Comparison of ENCODE assay signal across 11 cellular contexts in the genomic region with DNA sequence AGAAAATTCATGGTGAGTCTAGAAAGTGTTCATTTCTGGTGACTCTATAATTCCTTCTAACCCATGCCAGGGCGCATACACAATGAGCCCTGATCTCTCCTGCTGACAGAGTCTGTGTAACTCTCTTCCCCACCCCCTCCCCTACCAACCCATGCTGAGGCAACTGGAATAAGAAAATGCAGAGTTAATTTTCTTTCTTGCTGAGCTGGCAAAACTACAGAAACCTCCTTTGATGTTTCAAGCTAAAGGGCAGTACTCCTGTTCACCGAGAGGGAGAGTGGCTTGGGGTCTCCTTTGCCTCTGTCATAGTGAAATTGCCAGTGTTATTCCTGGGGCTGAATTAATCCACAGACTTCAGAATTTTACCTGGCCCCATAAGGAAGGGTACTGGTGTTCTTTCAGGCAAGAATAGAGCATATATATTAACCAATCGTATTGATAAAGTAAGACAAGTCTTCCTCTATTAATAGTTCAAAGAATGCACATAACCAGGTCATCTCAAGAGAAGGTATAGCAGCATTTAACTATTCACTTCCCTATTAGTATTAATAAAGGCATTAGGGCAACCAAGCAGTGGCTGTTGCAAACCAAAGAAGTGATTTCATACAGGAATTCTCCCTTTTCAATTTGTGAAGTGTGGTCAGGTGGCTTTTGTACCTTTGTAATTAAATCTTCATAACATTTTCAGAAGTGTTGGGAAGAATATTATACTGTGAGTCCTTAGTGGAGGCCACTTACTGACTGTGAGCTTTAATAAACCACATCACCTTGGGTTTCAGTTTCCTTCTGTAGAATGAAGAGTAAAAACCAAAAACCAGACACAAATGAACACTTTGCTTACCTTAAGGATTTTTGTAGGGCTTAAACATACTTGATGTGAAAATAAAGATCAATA. TPM values are rescaled to one million over a fixed set of nuclear protein-coding genes. Genes with fewer than 3 reads are reported as not detected.
DNase-seq lines count a peak whose midpoint lies in the region; ATAC-seq and TF ChIP-seq lines count a peak whose summit lies in the region.
"Had no signal": no experiment of that assay in that cellular context is flagged by ENCODE, and none has a peak within 500 bp of the region (broad histone marks: within the 10 kb centered on the region; RNA-seq: fewer than 3 reads in every experiment).

No MANE protein-coding gene starts in this region.

- H3K4me3 ChIP-seq in neural progenitor cell, result peak overlapping the region; percentile 1
- no peak overlapping the region for H3K4me3 ChIP-seq in smooth muscle cell
- no peak overlapping the region for H3K4me3 ChIP-seq in heart left ventricle
- H3K4me3 ChIP-seq: esophagus muscularis mucosa, lung, skin epidermis had no signal

- TF ChIP-seq POLR2A in heart left ventricle (IDR thresholded peaks at IDR 0.05), result no peak

- peak overlapping the region; percentile 11 for H3K27ac Mint-ChIP-seq in neural progenitor cell
- no peak overlapping the region for H3K27ac Mint-ChIP-seq in activated CD8-positive, alpha-beta memory T cell treated with anti-CD3 and anti-CD28 coated beads, Interleukin-2, amount 10 ng/mL, durations not matched to agents 7 days and 5 days

- H3K27me3 ChIP-seq in neural progenitor cell, result peaks cover 20% of the 10 kb centered on the region
- H3K27me3 ChIP-seq in smooth muscle cell (ENCODE audit: low read depth), result peaks cover 24% of the 10 kb centered on the region
- H3K27me3 ChIP-seq in heart left ventricle, result peaks cover 0 to 25% (median 9%) of the 10 kb centered on the region in 9 donors

- H4K20me1 ChIP-seq in neural progenitor cell (ENCODE audit: low read depth) (no peaks in the 10 kb centered on the region), smooth muscle cell (ENCODE audit: low read depth) (no peaks in the 10 kb centered on the region)

- H3F3A ChIP-seq in neural progenitor cell (ENCODE audit: low read depth) (peaks cover 20% of the 10 kb centered on the region), smooth muscle cell (ENCODE audit: low read depth) (no peaks in the 10 kb centered on the region)

- H3K4me1 Mint-ChIP-seq in neural progenitor cell, result peaks cover 23% of the 10 kb centered on the region
- peaks cover 10% of the 10 kb centered on the region for H3K4me1 Mint-ChIP-seq in activated CD8-positive, alpha-beta memory T cell treated with anti-CD3 and anti-CD28 coated beads, Interleukin-2, amount 10 ng/mL, durations not matched to agents 7 days and 5 days

- ATAC-seq in GM19025 (IDR thresholded peaks at IDR 0.05; ENCODE audit: low read depth, unreplicated experiment), result peak; percentile 80
- peak; percentile 84 for ATAC-seq in HG02571 (IDR thresholded peaks at IDR 0.05; ENCODE audit: unreplicated experiment)
- ATAC-seq in HG03457 (IDR thresholded peaks at IDR 0.05; ENCODE audit: unreplicated experiment), result peak; percentile 72
- ATAC-seq in activated CD8-positive, alpha-beta memory T cell treated with anti-CD3 and anti-CD28 coated beads, Interleukin-2, amount 10 ng/mL, durations not matched to agents 7 days and 5 days, result no peak
- no peak for ATAC-seq in heart left ventricle

- no peak overlapping the region for H3K27ac ChIP-seq in neural progenitor cell
- H3K27ac ChIP-seq in smooth muscle cell (ENCODE audit: low read depth), result no peak overlapping the region
- no peak overlapping the region for H3K27ac ChIP-seq in heart left ventricle
- H3K27ac ChIP-seq: esophagus muscularis mucosa, skin epidermis had no signal

- TF ChIP-seq CTCF in neural progenitor cell (IDR thresholded peaks at IDR 0.05) (no peak), smooth muscle cell (IDR thresholded peaks at IDR 0.05; ENCODE audit: borderline replicate concordance, insufficient read depth, poor library complexity, severe bottlenecking) (no peak), heart left ventricle (IDR thresholded peaks at IDR 0.05) (no peak)

- no peak overlapping the region for H2AFZ ChIP-seq in neural progenitor cell (replicated peaks)
- H2AFZ ChIP-seq in smooth muscle cell (ENCODE audit: low read depth), result no peak overlapping the region

- DNase-seq in neural progenitor cell (ENCODE audit: low spot score), result peak; percentile 53
- no peak for DNase-seq in activated CD8-positive, alpha-beta memory T cell treated with anti-CD3 and anti-CD28 coated beads, Interleukin-2, amount 10 ng/mL, durations not matched to agents 7 days and 5 days
- DNase-seq in smooth muscle cell (lab: John Stamatoyannopoulos, UW; ENCODE audit: unreplicated experiment), result no peak
- DNase-seq in heart left ventricle, result no peak
- no peak for DNase-seq in NCI-H2171 (lab: John Stamatoyannopoulos, UW)

- H3K79me2 ChIP-seq in neural progenitor cell (ENCODE audit: low read depth) (no peaks in the 10 kb centered on the region), smooth muscle cell (ENCODE audit: low read depth) (no peaks in the 10 kb centered on the region)

- peaks cover 2% of the 10 kb centered on the region for H3K27me3 Mint-ChIP-seq in neural progenitor cell (ENCODE audit: insufficient read depth, low read depth)
- peaks cover 46% of the 10 kb centered on the region for H3K27me3 Mint-ChIP-seq in activated CD8-positive, alpha-beta memory T cell treated with anti-CD3 and anti-CD28 coated beads, Interleukin-2, amount 10 ng/mL, durations not matched to agents 7 days and 5 days

- H3K9ac ChIP-seq in neural progenitor cell (no peak overlapping the region), smooth muscle cell (ENCODE audit: low read depth) (no peak overlapping the region)

- H3K36me3 ChIP-seq in neural progenitor cell, result no peaks in the 10 kb centered on the region
- no peaks in the 10 kb centered on the region for H3K36me3 ChIP-seq in smooth muscle cell (ENCODE audit: low read depth)
- no peaks in the 10 kb centered on the region for H3K36me3 ChIP-seq in heart left ventricle
- H3K36me3 ChIP-seq: esophagus muscularis mucosa had no signal

- peaks cover 56% of the 10 kb centered on the region for H3K4me1 ChIP-seq in neural progenitor cell
- H3K4me1 ChIP-seq in smooth muscle cell (ENCODE audit: low read depth), result peaks cover 13% of the 10 kb centered on the region
- H3K4me1 ChIP-seq in heart left ventricle, result peaks cover 0 to 11% (median 8%) of the 10 kb centered on the region in 12 donors

- intact Hi-C loops in heart left ventricle (cut with DNase I), result no loop called here

- H3K36me3 Mint-ChIP-seq in neural progenitor cell, result peaks cover 6% of the 10 kb centered on the region
- no peaks in the 10 kb centered on the region for H3K36me3 Mint-ChIP-seq in activated CD8-positive, alpha-beta memory T cell treated with anti-CD3 and anti-CD28 coated beads, Interleukin-2, amount 10 ng/mL, durations not matched to agents 7 days and 5 days

- WGBS in smooth muscle cell (ENCODE audit: low lambda C conversion rate), result 38% methylated on average over 3 of the region's 3 CpGs
- 62 to 68% (median 62%) methylated on average over 3 of the region's 3 CpGs for WGBS in heart left ventricle, 4 donors

- no peaks in the 10 kb centered on the region for H3K9me3 ChIP-seq in neural progenitor cell (ENCODE audit: low read depth)
- no peaks in the 10 kb centered on the region for H3K9me3 ChIP-seq in smooth muscle cell (replicated peaks; ENCODE audit: low read depth)
- H3K9me3 ChIP-seq in heart left ventricle, result no peaks in the 10 kb centered on the region
- H3K9me3 ChIP-seq: esophagus muscularis mucosa had no signal

- no peaks in the 10 kb centered on the region for H3K9me3 Mint-ChIP-seq in neural progenitor cell
- H3K9me3 Mint-ChIP-seq in activated CD8-positive, alpha-beta memory T cell treated with anti-CD3 and anti-CD28 coated beads, Interleukin-2, amount 10 ng/mL, durations not matched to agents 7 days and 5 days (ENCODE audit: low read depth), result no peaks in the 10 kb centered on the region

- CTCF ChIA-PET in activated CD8-positive, alpha-beta memory T cell treated with anti-CD3 and anti-CD28 coated beads, Interleukin-2, amount 10 ng/mL, durations not matched to agents 7 days and 5 days (lab: Charles Lee), result interaction anchor here (1.2 kb wide), 1 partner anchor 22 kb away, joined by 4 read pairs; no protein-coding TSS in a partner anchor

- peak overlapping the region; percentile 51 for H3K4me2 ChIP-seq in neural progenitor cell
- H3K4me2 ChIP-seq in smooth muscle cell, result no peak overlapping the region

- peak overlapping the region; percentile 64 for H3K4me3 Mint-ChIP-seq in neural progenitor cell
- H3K4me3 Mint-ChIP-seq in activated CD8-positive, alpha-beta memory T cell treated with anti-CD3 and anti-CD28 coated beads, Interleukin-2, amount 10 ng/mL, durations not matched to agents 7 days and 5 days, result no peak overlapping the region

RNA-seq across cellular contexts. Expression of gene GAP43, which starts 4.1 kb away (rescaled TPM):
- total RNA-seq in neural progenitor cell (ENCODE audit: low replicate concordance), result 5.0 and 8.5 TPM in 2 replicates
- total RNA-seq in activated CD8-positive, alpha-beta memory T cell treated with anti-CD3 and anti-CD28 coated beads, Interleukin-2, amount 10 ng/mL, durations not matched to agents 7 days and 5 days, result not detected
- 5.3 and 5.4 TPM in 2 replicates for total RNA-seq in smooth muscle cell
- polyA plus RNA-seq in smooth muscle cell, result 11.2 and 11.7 TPM in 2 replicates
- 1 to 10 TPM in 5 of 9 donors, under 1 TPM in 3, not detected in 1; 0.56 to 4.7 (median 1.2) TPM for total RNA-seq in heart left ventricle
- polyA plus RNA-seq in heart left ventricle, result 1 to 10 TPM in 1 of 2 donors, under 1 TPM in 1; 0.11 to 3.3 TPM

Comparison
In these comparisons a context has a peak if more than half of its experiments do, and no peak if none do; other contexts are left out.
1. ATAC-seq: peak in GM19025 (single experiment), HG02571 (single experiment) and HG03457 (single experiment); none in activated CD8-positive, alpha-beta memory T cell treated with anti-CD3 and anti-CD28 coated beads, Interleukin-2, amount 10 ng/mL, durations not matched to agents 7 days and 5 days (single experiment) and heart left ventricle (0 of 4).